In genomic region chr4:131426023-131426758, GRCh38 we compare ENCODE assay signal across 15 cellular contexts.
DNase-seq lines count a peak whose midpoint lies in the region; ATAC-seq, FAIRE-seq and TF ChIP-seq lines count a peak whose summit lies in the region.
"Had no signal": no experiment of that assay in that cellular context is flagged by ENCODE, and none has a peak within 500 bp of the region (broad histone marks: within the 10 kb centered on the region; RNA-seq: fewer than 3 reads in every experiment).

No MANE protein-coding gene starts in this region.

- H3K4me1 ChIP-seq in GM12878 (ENCODE audit: control insufficient read depth, insufficient read depth, low read length): no peaks in the 10 kb centered on the region
- H3K4me1 ChIP-seq: SJCRH30 had no signal

- H2AFZ ChIP-seq in GM12878 (ENCODE audit: control insufficient read depth, low read depth, low read length): no peak overlapping the region

- H3K9me3 ChIP-seq in GM12878 (replicated peaks; ENCODE audit: control insufficient read depth, insufficient read depth, low read length): no peaks in the 10 kb centered on the region
- H3K9me3 ChIP-seq: SJCRH30 had no signal

- SMC1A ChIA-PET in GM12878 (lab: Charles Lee; ENCODE audit: uncharacterized antibody, unreplicated experiment): interaction anchor here (1.0 to 1.8 kb wide), 4 partner anchors 11 to 121 kb away, joined by 3 to 12 read pairs (median 4); no protein-coding TSS in a partner anchor

- in situ Hi-C loops in KBM-7 (cut with MboI; ENCODE audit: low pct_unique_long_range_greater_than_20kb, low sequenced_read_pairs): no loop called here
- in situ Hi-C loops in GM12878 (cut with MboI): no loop called here

- H3K27ac ChIP-seq in GM12878 (ENCODE audit: control insufficient read depth, insufficient read depth): no peak overlapping the region
- H3K27ac ChIP-seq: SJCRH30, WERI-Rb-1 had no signal

- CTCF ChIA-PET in GM12878 (lab: Yijun Ruan, JAX): interaction anchor here (1.1 to 1.4 kb wide), 2 partner anchors 10 to 78 kb away, joined by 3 read pairs; no protein-coding TSS in a partner anchor

- no peak for TF ChIP-seq CTCF in GM12878 (IDR thresholded peaks at IDR 0.05 in 2 of 3, conservative IDR thresholded peaks at IDR 0.05 in 1 of 3; ENCODE audit: control insufficient read depth in 2 of 3, extremely low read depth in 1 of 3, insufficient read depth in 1 of 3, low read depth in 3 of 3, low read length in 3 of 3)

- no peaks in the 10 kb centered on the region for H3K27me3 ChIP-seq in GM12878 (replicated peaks in 1 of 2; ENCODE audit: control insufficient read depth in 2 of 2, insufficient read depth in 2 of 2, low read length in 1 of 2)
- H3K27me3 ChIP-seq: SJCRH30 had no signal

- POLR2A ChIA-PET in GM12878 (lab: Charles Lee): interaction anchor here (1.0 kb wide), 1 partner anchor 15 kb away, joined by 3 read pairs; no protein-coding TSS in a partner anchor

- H3K36me3 ChIP-seq in GM12878 (ENCODE audit: control insufficient read depth in 2 of 2, insufficient read depth in 2 of 2, low read length in 1 of 2): no peaks in the 10 kb centered on the region
- H3K36me3 ChIP-seq: SJCRH30, WERI-Rb-1 had no signal

- WGBS in GM12878 (ENCODE audit: insufficient coverage, insufficient replicate concordance, low lambda C conversion rate, missing lambda C conversion rate): 12% methylated on average over 3 of the region's 3 CpGs

- H3K4me2 ChIP-seq in GM12878 (ENCODE audit: control insufficient read depth, insufficient read depth): no peak overlapping the region

- no TSS peak for BruUV-seq in GM12878 (replicated peaks; lab: Mats Ljungman, UMichigan)

- DNase-seq in KBM-7 (peak; percentile 32), GM12878 (ENCODE audit: low read depth, low spot score) (peak; percentile 13), kidney glomerular epithelial cell (lab: John Stamatoyannopoulos, UW) (no peak), 8988T (no peak), T-helper 2 cell (no peak)
- DNase-seq: CD4-positive, alpha-beta memory T cell; erythroblast; HFFc6; left ventricle myocardium superior; naive thymus-derived CD8-positive, alpha-beta T cell; NCI-H524 treated with DMSO at 0.1 percent for 48 hours; SJCRH30; WERI-Rb-1 had no signal

- intact Hi-C loops in GM12878 (cut with micrococcal nuclease; ENCODE audit: unreplicated experiment): no loop called here

- no peaks in the 10 kb centered on the region for H4K20me1 ChIP-seq in GM12878 (ENCODE audit: control insufficient read depth, insufficient read depth)

- RAD21 ChIA-PET in GM12878 (lab: Charles Lee; ENCODE audit: unreplicated experiment): no interaction called here

- no peak for TF ChIP-seq POLR2A in GM12878 (IDR thresholded peaks at IDR 0.05; ENCODE audit: low read depth, low read length)

- no peak for FAIRE-seq in GM12878 (lab: Jason Lieb, UNC)

- TF ChIP-seq EP300 in GM12878 (IDR thresholded peaks at IDR 0.05; ENCODE audit: borderline replicate concordance in 1 of 2, control insufficient read depth in 1 of 2, low read depth in 2 of 2, low read length in 2 of 2): peak; percentile 39 to 53; a peak in 3 of 4 replicates

- no peaks in the 10 kb centered on the region for H3K79me2 ChIP-seq in GM12878 (ENCODE audit: control insufficient read depth, insufficient read depth, low read length)

- no peak overlapping the region for H3K9ac ChIP-seq in GM12878 (ENCODE audit: control insufficient read depth, insufficient read depth, low read length)

- ATAC-seq in GM18867 (IDR thresholded peaks at IDR 0.05; ENCODE audit: unreplicated experiment) (peak; percentile 82), HG02759 (IDR thresholded peaks at IDR 0.05; ENCODE audit: unreplicated experiment) (peak; percentile 57), GM12878 (peak; percentile 85)
- ATAC-seq: left ventricle myocardium superior; naive thymus-derived CD8-positive, alpha-beta T cell had no signal

- H3K4me3 ChIP-seq in GM12878: no peak overlapping the region
- H3K4me3 ChIP-seq: SJCRH30 had no signal

- no peak for TF ChIP-seq RAD21 in GM12878 (IDR thresholded peaks at IDR 0.05; ENCODE audit: insufficient read depth, low read depth, low read length)

TF ChIP-seq in GM12878, 131 proteins besides CTCF, POLR2A, EP300 and RAD21 (continues in another document):
- TF ChIP-seq CBX5 (IDR thresholded peaks at IDR 0.05; ENCODE audit: low read depth) (0 out of 2 replicates have a peak, but pooled peaks have one; percentile 46), RELA (IDR thresholded peaks at IDR 0.05; ENCODE audit: borderline replicate concordance, partially characterized antibody) (no peak), NFIC (IDR thresholded peaks at IDR 0.05; ENCODE audit: low read depth, low read length) (peak; percentile 79), NR2C2 (IDR thresholded peaks at IDR 0.05; ENCODE audit: borderline replicate concordance, control insufficient read depth, insufficient read length, low read depth) (no peak), SREBF1 (IDR thresholded peaks at IDR 0.05; ENCODE audit: low read length) (no peak), SMAD1 (IDR thresholded peaks at IDR 0.05; ENCODE audit: low read depth, partially characterized antibody) (peak; percentile 23), STAT3 (IDR thresholded peaks at IDR 0.05; ENCODE audit: low read depth, low read length) (no peak), FOXM1 (IDR thresholded peaks at IDR 0.05; ENCODE audit: low read depth, low read length) (peak; percentile 53; the same call in 1 of the 2 replicates), ZBED1 (IDR thresholded peaks at IDR 0.05; ENCODE audit: borderline replicate concordance) (peak; percentile 42; the same call in 1 of the 2 replicates), IRF4 (IDR thresholded peaks at IDR 0.05; ENCODE audit: low read depth, low read length) (peak; percentile 77; the same call in 1 of the 2 replicates), ZBTB11 (CRISPR knock-in tag; IDR thresholded peaks at IDR 0.05) (no peak), E2F4 (IDR thresholded peaks at IDR 0.05; ENCODE audit: low read depth, low read length) (no peak), DPF2 (IDR thresholded peaks at IDR 0.05) (peak; percentile 79), RAD51 (IDR thresholded peaks at IDR 0.05) (peak; percentile 22; the same call in 1 of the 2 replicates), RB1 (IDR thresholded peaks at IDR 0.05; ENCODE audit: borderline replicate concordance) (no peak), IKZF1 (conservative IDR thresholded peaks at IDR 0.05) (peak; percentile 81)
- TF ChIP-seq, protein P1, sequence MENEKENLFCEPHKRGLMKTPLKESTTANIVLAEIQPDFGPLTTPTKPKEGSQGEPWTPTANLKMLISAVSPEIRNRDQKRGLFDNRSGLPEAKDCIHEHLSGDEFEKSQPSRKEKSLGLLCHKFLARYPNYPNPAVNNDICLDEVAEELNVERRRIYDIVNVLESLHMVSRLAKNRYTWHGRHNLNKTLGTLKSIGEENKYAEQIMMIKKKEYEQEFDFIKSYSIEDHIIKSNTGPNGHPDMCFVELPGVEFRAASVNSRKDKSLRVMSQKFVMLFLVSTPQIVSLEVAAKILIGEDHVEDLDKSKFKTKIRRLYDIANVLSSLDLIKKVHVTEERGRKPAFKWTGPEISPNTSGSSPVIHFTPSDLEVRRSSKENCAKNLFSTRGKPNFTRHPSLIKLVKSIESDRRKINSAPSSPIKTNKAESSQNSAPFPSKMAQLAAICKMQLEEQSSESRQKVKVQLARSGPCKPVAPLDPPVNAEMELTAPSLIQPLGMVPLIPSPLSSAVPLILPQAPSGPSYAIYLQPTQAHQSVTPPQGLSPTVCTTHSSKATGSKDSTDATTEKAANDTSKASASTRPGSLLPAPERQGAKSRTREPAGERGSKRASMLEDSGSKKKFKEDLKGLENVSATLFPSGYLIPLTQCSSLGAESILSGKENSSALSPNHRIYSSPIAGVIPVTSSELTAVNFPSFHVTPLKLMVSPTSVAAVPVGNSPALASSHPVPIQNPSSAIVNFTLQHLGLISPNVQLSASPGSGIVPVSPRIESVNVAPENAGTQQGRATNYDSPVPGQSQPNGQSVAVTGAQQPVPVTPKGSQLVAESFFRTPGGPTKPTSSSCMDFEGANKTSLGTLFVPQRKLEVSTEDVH (IDR thresholded peaks at IDR 0.05; ENCODE audit: low read depth, partially characterized antibody): no peak

Comparison
In these comparisons a context has a peak if more than half of its experiments do, and no peak if none do; other contexts are left out.
1. DNase-seq: peak in KBM-7 (single experiment) and GM12878 (single experiment); none in kidney glomerular epithelial cell (single experiment), 8988T (single experiment) and T-helper 2 cell (0 of 5).
2. Peak in every context shown above with its lines, with median percentiles within 50 percentile points of each other: ATAC-seq.